ENCODE assay signal across 25 cellular contexts in the genomic region with DNA sequence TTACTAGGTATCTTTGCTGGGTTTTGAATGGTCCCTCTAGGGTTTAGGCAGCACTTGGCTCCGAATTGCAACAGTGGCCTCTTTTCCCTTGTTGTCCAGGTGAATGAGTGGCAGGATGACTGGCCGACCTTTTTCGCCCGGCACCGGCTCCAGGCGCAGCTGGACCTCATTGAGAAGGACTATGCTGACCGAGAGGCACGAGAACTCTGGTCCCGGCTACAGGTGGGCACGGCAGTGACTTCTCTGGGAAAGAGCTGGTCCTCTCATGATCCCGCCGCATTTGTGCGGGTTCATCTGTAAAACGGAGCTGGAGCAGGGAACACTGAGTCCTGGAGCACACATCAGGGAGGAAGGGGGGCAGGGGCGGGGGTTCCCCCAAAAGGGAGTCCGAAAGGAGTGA.
"Had no signal": no experiment of that assay in that cellular context is flagged by ENCODE, and none has a peak within 500 bp of the region (broad histone marks: within the 10 kb centered on the region; RNA-seq: fewer than 3 reads in every experiment).

No MANE protein-coding gene starts in this region.

- H3K4me1 ChIP-seq: parathyroid adenoma had no signal

- H3K4me3 ChIP-seq: neural progenitor cell, ovary, psoas muscle, right lobe of liver, sigmoid colon, stomach, thoracic aorta, thyroid gland, tibial nerve, upper lobe of left lung, vagina had no signal

- H3K36me3 ChIP-seq: neural progenitor cell, ovary, right lobe of liver, thyroid gland, upper lobe of left lung, vagina had no signal

- H2AFZ ChIP-seq: neural progenitor cell, parathyroid adenoma had no signal

- H3K4me2 ChIP-seq: neural progenitor cell had no signal

- DNase-seq: natural killer cell; occipital lobe; sigmoid colon; small intestine; stimulated activated CD4-positive, alpha-beta T cell treated with anti-CD3 and anti-CD28 coated beads, Interleukin-15, amount 100 ng/mL, for 24 hours; stimulated activated CD4-positive, alpha-beta T cell treated with anti-CD3 and anti-CD28 coated beads, Interleukin-2, amount 100 ng/mL, for 24 hours; stimulated activated CD4-positive, alpha-beta T cell treated with anti-CD3 and anti-CD28 coated beads, Interleukin-2, amount 100 ng/mL, for 48 hours; stimulated activated CD4-positive, alpha-beta T cell treated with anti-CD3 and anti-CD28 coated beads, Interleukin-4, amount 100 ng/mL, for 24 hours; stimulated activated naive B cell treated with anti-CD40 and anti-IgM and Interleukin-4, amounts not matched to agents 10 μg/mL and 1 μg/mL and 100 μg/mL, for 72 hours; stimulated activated naive CD4-positive, alpha-beta T cell treated with Interleukin-2 at 50 U/mL for 16 hours; stomach; thyroid gland; trophoblast cell; upper lobe of left lung had no signal

- FAIRE-seq: small intestine, urothelium cell line had no signal

- ATAC-seq: natural killer cell; psoas muscle; right cardiac atrium; right lobe of liver; stimulated activated effector memory CD8-positive, alpha-beta T cell treated with anti-CD3 and anti-CD28 coated beads, Interleukin-12 subunit alpha, Interleukin-12 subunit beta, amount 100 ng/mL, for 72 hours; stimulated activated naive B cell treated with anti-CD40 and anti-IgM and Interleukin-4, amounts not matched to agents 10 μg/mL and 1 μg/mL and 100 μg/mL, for 72 hours had no signal

- H3K9ac ChIP-seq: neural progenitor cell, parathyroid adenoma had no signal

- H3K27me3 ChIP-seq: ovary, right lobe of liver, sigmoid colon, stomach, thyroid gland, tibial nerve, upper lobe of left lung, vagina had no signal

- H3K79me2 ChIP-seq: parathyroid adenoma had no signal

- H3K27ac ChIP-seq: neural progenitor cell, ovary, parathyroid adenoma, psoas muscle, right lobe of liver, sigmoid colon, stomach, thoracic aorta, thyroid gland, tibial nerve, upper lobe of left lung, vagina had no signal

- H3K9me3 ChIP-seq: ovary, psoas muscle, right lobe of liver, thoracic aorta, thyroid gland, vagina had no signal
